8 cellular contexts compared by ENCODE assay signal in genomic region chr11:62881579-62882427, GRCh38. TPM values are rescaled to one million over a fixed set of nuclear protein-coding genes. Genes with fewer than 3 reads are reported as not detected.
DNase-seq lines count a peak whose midpoint lies in the region; ATAC-seq, FAIRE-seq and TF ChIP-seq lines count a peak whose summit lies in the region.

No MANE protein-coding gene starts in this region.

- peak overlapping the region; percentile 99; the same call in 1 of the 2 replicates for H4K8ac ChIP-seq in H1 (ENCODE audit: extremely low read depth, insufficient read depth, low read length)

- FAIRE-seq in H1 (lab: Jason Lieb, UNC) = no peak

- H3K14ac ChIP-seq in H1 (ENCODE audit: insufficient read length) = no peak overlapping the region

- TF ChIP-seq POLR2A in GM19193 (IDR thresholded peaks at IDR 0.05; ENCODE audit: extremely low read depth, insufficient read depth, insufficient read length) = peak; percentile 60
- peak in 1 of 2 experiments; percentile 9; a peak in 1 of 3 replicates for TF ChIP-seq POLR2A in H1 (IDR thresholded peaks at IDR 0.05; ENCODE audit: control extremely low read depth in 1 of 2, low read depth in 2 of 2, low read length in 2 of 2)

- H3K36me3 ChIP-seq in BLaER1 (peaks cover 77% of the 10 kb centered on the region), H1 (ENCODE audit: control insufficient read depth in 2 of 4, insufficient read depth in 4 of 4, low read length in 3 of 4) (peaks cover 44 to 74% (median 57%) of the 10 kb centered on the region in 4 experiments)

- ATAC-seq in HG03378 (IDR thresholded peaks at IDR 0.05; ENCODE audit: unreplicated experiment) = peak; percentile 28

- peak overlapping the region; percentile 52 for H4K91ac ChIP-seq in H1 (replicated peaks; ENCODE audit: insufficient read length, low read length)

- peak overlapping the region; percentile 55 for H3K56ac ChIP-seq in H1 (replicated peaks; ENCODE audit: insufficient read length, low read depth, low read length)

- H3K27me3 ChIP-seq in BLaER1 (no peaks in the 10 kb centered on the region), H1 (replicated peaks in 1 of 4; ENCODE audit: control insufficient read depth in 3 of 4, extremely low read depth in 1 of 4, insufficient read depth in 3 of 4, low read length in 3 of 4) (no peaks in the 10 kb centered on the region)

- H3K23ac ChIP-seq in H1 (ENCODE audit: insufficient read length) = no peak overlapping the region

- H2AFZ ChIP-seq in H1 (ENCODE audit: low read length) = no peak overlapping the region

- H3K4ac ChIP-seq in H1 (replicated peaks; ENCODE audit: insufficient read length, low read depth, low read length) = peak overlapping the region; percentile 77

- 17% methylated on average over 16 of the region's 21 CpGs; no CpG with 5 or more reads in 1 of the 2 experiments for WGBS in H1 (ENCODE audit: extremely low coverage in 1 of 2, insufficient coverage in 1 of 2, insufficient read length in 1 of 2, insufficient replicate concordance in 2 of 2, low coverage in 1 of 2, low lambda C conversion rate in 2 of 2, missing lambda C conversion rate in 1 of 2), 2 experiments

- H3K27ac ChIP-seq in BLaER1 = peak overlapping the region; percentile 99
- peak overlapping the region; percentile 98 for H3K27ac ChIP-seq in H1 (ENCODE audit: low read depth, low read length)

- peak overlapping the region; percentile 84 for H3K4me2 ChIP-seq in BLaER1
- H3K4me2 ChIP-seq in H1 (ENCODE audit: insufficient read depth in 1 of 2, low read depth in 2 of 2, low read length in 2 of 2) = peak overlapping the region; percentile 59 to 85

- H4K5ac ChIP-seq in H1 (ENCODE audit: insufficient read length, low read depth, low read length) = peak overlapping the region; percentile 86

- H3K4me1 ChIP-seq in BLaER1 (peaks cover 38% of the 10 kb centered on the region), H1 (replicated peaks in 1 of 4; ENCODE audit: control insufficient read depth in 3 of 4, insufficient read depth in 4 of 4, low read length in 3 of 4) (peaks cover 0 to 30% (median 12%) of the 10 kb centered on the region in 4 experiments; a peak in 5 of 7 replicates)

- peak overlapping the region; percentile 85; the same call in 1 of the 2 replicates for H2BK12ac ChIP-seq in H1 (ENCODE audit: low read depth, low read length)

- POLR2A ChIA-PET in H1 (lab: Charles Lee; ENCODE audit: partially characterized antibody) = interaction anchor here (0.7 to 57.8 kb wide), 30 partner anchors 4 to 1147 kb away, joined by 3 to 2104 read pairs (median 5); partner anchors contain the start of genes B3GAT3, C11orf98, CHRM1 and CSKMT

- H3K79me1 ChIP-seq in H1 (ENCODE audit: low read depth, low read length) = peaks cover 6% of the 10 kb centered on the region; the same call in 1 of the 2 replicates

- CTCF ChIA-PET in H1 (lab: Charles Lee; ENCODE audit: partially characterized antibody) = interaction anchor here (0.9 to 2.7 kb wide), 16 partner anchors 8 to 609 kb away, joined by 3 to 11 read pairs (median 4); partner anchors contain the start of genes TMEM179B and WDR74

- peak overlapping the region; percentile 75; the same call in 1 of the 2 replicates for H3K18ac ChIP-seq in H1 (ENCODE audit: extremely low read depth, low read length)

- no peak for TF ChIP-seq CTCF in H1 (IDR thresholded peaks at IDR 0.05; ENCODE audit: control extremely low read depth in 1 of 3, insufficient read depth in 1 of 3, low read depth in 1 of 3, low read length in 3 of 3)

- peak overlapping the region; percentile 68 for H2BK120ac ChIP-seq in H1 (replicated peaks; ENCODE audit: low read depth, low read length)

- peak overlapping the region; percentile 97 for H3K4me3 ChIP-seq in BLaER1
- peak overlapping the region; percentile 67 to 97 (median 88) for H3K4me3 ChIP-seq in H1 (ENCODE audit: extremely low read depth in 1 of 4, insufficient read depth in 2 of 4, low read depth in 3 of 4, low read length in 4 of 4)

- TF ChIP-seq EP300 in H1 (IDR thresholded peaks at IDR 0.05; ENCODE audit: borderline replicate concordance in 1 of 2, low read depth in 2 of 2, low read length in 2 of 2) = peak in 1 of 2 experiments; percentile 77; a peak in 1 of 3 replicates

- peaks cover 50% of the 10 kb centered on the region for H4K20me1 ChIP-seq in BLaER1
- peaks cover 11 to 26% of the 10 kb centered on the region in 2 experiments for H4K20me1 ChIP-seq in H1 (replicated peaks in 1 of 2; ENCODE audit: control insufficient read depth in 1 of 2, insufficient read depth in 2 of 2, low read length in 2 of 2)

- TF ChIP-seq RAD21 in H1 (IDR thresholded peaks at IDR 0.05 in 1 of 2, conservative IDR thresholded peaks at IDR 0.05 in 1 of 2; ENCODE audit: low read depth in 2 of 2, low read length in 2 of 2) = no peak

- no peaks in the 10 kb centered on the region for H3K9me3 ChIP-seq in BLaER1
- no peaks in the 10 kb centered on the region for H3K9me3 ChIP-seq in H1 (ENCODE audit: insufficient read depth in 2 of 2, low read depth in 1 of 2, low read length in 1 of 2)

- H3K23me2 ChIP-seq in H1 (ENCODE audit: low read depth, low read length) = peaks cover 5% of the 10 kb centered on the region; the same call in 1 of the 2 replicates

- peak overlapping the region; percentile 100 for H2BK5ac ChIP-seq in H1 (ENCODE audit: low read depth, low read length)

- DNase-seq in NCI-H82 (lab: John Stamatoyannopoulos, UW) = peak; percentile 89
- DNase-seq in activated CD8-positive, alpha-beta memory T cell treated with anti-CD3 and anti-CD28 coated beads for 4 hours (ENCODE audit: low read depth in 2 of 2) = peak; percentile 92 to 96
- DNase-seq in H1 (ENCODE audit: low read depth in 1 of 2, low spot score in 2 of 2) = peak in 1 of 2 experiments; percentile 83
- peak; percentile 77 for DNase-seq in middle frontal gyrus (ENCODE audit: extremely low spot score, low spot score)
- DNase-seq in stimulated activated CD8-positive, alpha-beta memory T cell treated with anti-CD3 and anti-CD28 coated beads, Interleukin-15, amount 100 ng/mL, for 48 hours (ENCODE audit: low read depth in 2 of 2) = peak; percentile 90 to 93

- peaks cover 4 to 74% of the 10 kb centered on the region in 2 experiments for H3K79me2 ChIP-seq in H1 (ENCODE audit: control insufficient read depth in 1 of 2, insufficient read depth in 2 of 2, low read length in 2 of 2)

- no peak overlapping the region for H2BK20ac ChIP-seq in H1 (ENCODE audit: low read length)

- H3K9ac ChIP-seq in BLaER1 (peak overlapping the region; percentile 99), H1 (replicated peaks in 1 of 4; ENCODE audit: extremely low read depth in 1 of 4, low read depth in 3 of 4, low read length in 3 of 4) (peak overlapping the region; percentile 95 to 100 (median 99))

- H2AK5ac ChIP-seq in H1 (ENCODE audit: low read depth, low read length) = peak overlapping the region; percentile 76; the same call in 1 of the 2 replicates

- no peak overlapping the region for H2BK15ac ChIP-seq in H1 (ENCODE audit: low read length)

RNA-seq across cellular contexts. Expression of gene SLC3A2, which starts 1.1 kb away (rescaled TPM):
- total RNA-seq in H1 (2021; fragmentation: NEBNext Ultra II Directional; extraction: Animal tissue kit (Norgen Biotek cat#: 25700)) = 393 and 410 TPM in 2 replicates
- polyA plus RNA-seq in H1 (2011; rRNA removed) = 435 and 574 TPM in 2 replicates
- 408 TPM for polyA plus RNA-seq in H1 (2011; cell fraction: cytosol; rRNA removed)
- polyA plus RNA-seq in H1 (2011; cell fraction: nucleus; rRNA removed) = 721 TPM
- polyA plus RNA-seq in H1 (2012, experiment 1 of 2) = 317 to 394 TPM (median 319 TPM) in 4 replicates
- 437 TPM for polyA plus RNA-seq in H1 (2012, experiment 2 of 2)
- 405 TPM for polyA plus RNA-seq in H1 (2013, experiment 1 of 2)
- 379 TPM for polyA plus RNA-seq in H1 (2013, experiment 2 of 2)
- polyA minus RNA-seq in H1 (2011; rRNA and poly(A)+ RNA removed) = 281 and 291 TPM in 2 replicates
- polyA minus RNA-seq in H1 (2011; cell fraction: cytosol; rRNA and poly(A)+ RNA removed) = 357 TPM
- 226 TPM for polyA minus RNA-seq in H1 (2011; cell fraction: nucleus; rRNA and poly(A)+ RNA removed)

RNA-seq across cellular contexts. Expression of gene CHRM1, which starts 39.4 kb away (rescaled TPM):
- total RNA-seq in H1 (2021; fragmentation: NEBNext Ultra II Directional; extraction: Animal tissue kit (Norgen Biotek cat#: 25700)) = not detected in 2 replicates
- polyA plus RNA-seq in H1 (2011; rRNA removed) = 0.05 and 0.08 TPM in 2 replicates
- polyA plus RNA-seq in H1 (2011; cell fraction: cytosol; rRNA removed) = 0.13 TPM
- not detected for polyA plus RNA-seq in H1 (2011; cell fraction: nucleus; rRNA removed)
- polyA plus RNA-seq in H1 (2012, experiment 1 of 2) = 0.21 to 0.51 TPM (median 0.33 TPM) in 4 replicates
- polyA plus RNA-seq in H1 (2012, experiment 2 of 2) = 0.16 TPM
- polyA plus RNA-seq in H1 (2013, experiment 1 of 2) = 0.08 TPM
- 0.11 TPM for polyA plus RNA-seq in H1 (2013, experiment 2 of 2)
- 0.44 TPM in 1 of 2 replicates, not detected in the other for polyA minus RNA-seq in H1 (2011; rRNA and poly(A)+ RNA removed)
- not detected for polyA minus RNA-seq in H1 (2011; cell fraction: cytosol; rRNA and poly(A)+ RNA removed)
- polyA minus RNA-seq in H1 (2011; cell fraction: nucleus; rRNA and poly(A)+ RNA removed) = 0.40 TPM

RNA-seq across cellular contexts. Expression of gene WDR74, which starts 42.4 kb away (rescaled TPM):
- total RNA-seq in H1 (2021; fragmentation: NEBNext Ultra II Directional; extraction: Animal tissue kit (Norgen Biotek cat#: 25700)) = 97.0 and 101 TPM in 2 replicates
- 93.6 and 116 TPM in 2 replicates for polyA plus RNA-seq in H1 (2011; rRNA removed)
- polyA plus RNA-seq in H1 (2011; cell fraction: cytosol; rRNA removed) = 135 TPM
- 190 TPM for polyA plus RNA-seq in H1 (2011; cell fraction: nucleus; rRNA removed)
- polyA plus RNA-seq in H1 (2012, experiment 1 of 2) = 95.4 to 119 TPM (median 109 TPM) in 4 replicates
- polyA plus RNA-seq in H1 (2012, experiment 2 of 2) = 101 TPM
- 67.2 TPM for polyA plus RNA-seq in H1 (2013, experiment 1 of 2)
- polyA plus RNA-seq in H1 (2013, experiment 2 of 2) = 61.7 TPM
- polyA minus RNA-seq in H1 (2011; rRNA and poly(A)+ RNA removed) = 66.3 and 69.1 TPM in 2 replicates
- 45.6 TPM for polyA minus RNA-seq in H1 (2011; cell fraction: cytosol; rRNA and poly(A)+ RNA removed)
- polyA minus RNA-seq in H1 (2011; cell fraction: nucleus; rRNA and poly(A)+ RNA removed) = 387 TPM

RNA-seq across cellular contexts. Expression of gene TEX54, which starts 49.2 kb away (rescaled TPM):
- total RNA-seq in H1 (2021; fragmentation: NEBNext Ultra II Directional; extraction: Animal tissue kit (Norgen Biotek cat#: 25700)) = 1.2 TPM in 1 of 2 replicates, not detected in the other
- polyA plus RNA-seq in H1 (2011; rRNA removed) = not detected in 2 replicates
- not detected for polyA plus RNA-seq in H1 (2011; cell fraction: cytosol; rRNA removed)
- polyA plus RNA-seq in H1 (2011; cell fraction: nucleus; rRNA removed) = not detected
- 0.92 to 1.3 TPM (median 1.1 TPM) in 3 of 4 replicates, not detected in the other for polyA plus RNA-seq in H1 (2012, experiment 1 of 2)
- polyA plus RNA-seq in H1 (2012, experiment 2 of 2) = not detected
- polyA plus RNA-seq in H1 (2013, experiment 1 of 2) = not detected
- not detected for polyA plus RNA-seq in H1 (2013, experiment 2 of 2)
- polyA minus RNA-seq in H1 (2011; rRNA and poly(A)+ RNA removed) = not detected in 2 replicates
- polyA minus RNA-seq in H1 (2011; cell fraction: cytosol; rRNA and poly(A)+ RNA removed) = not detected
- polyA minus RNA-seq in H1 (2011; cell fraction: nucleus; rRNA and poly(A)+ RNA removed) = 1.8 TPM

RNA-seq across cellular contexts. Expression of gene STX5, which starts 50.0 kb away (rescaled TPM):
- total RNA-seq in H1 (2021; fragmentation: NEBNext Ultra II Directional; extraction: Animal tissue kit (Norgen Biotek cat#: 25700)) = 24.2 and 25.3 TPM in 2 replicates
- 23.4 and 28.5 TPM in 2 replicates for polyA plus RNA-seq in H1 (2011; rRNA removed)
- polyA plus RNA-seq in H1 (2011; cell fraction: cytosol; rRNA removed) = 25.1 TPM
- polyA plus RNA-seq in H1 (2011; cell fraction: nucleus; rRNA removed) = 24.0 TPM
- 25.6 to 34.1 TPM (median 29.2 TPM) in 4 replicates for polyA plus RNA-seq in H1 (2012, experiment 1 of 2)
- 28.3 TPM for polyA plus RNA-seq in H1 (2012, experiment 2 of 2)
- polyA plus RNA-seq in H1 (2013, experiment 1 of 2) = 15.6 TPM
- 15.0 TPM for polyA plus RNA-seq in H1 (2013, experiment 2 of 2)
- polyA minus RNA-seq in H1 (2011; rRNA and poly(A)+ RNA removed) = 34.6 and 35.5 TPM in 2 replicates
- polyA minus RNA-seq in H1 (2011; cell fraction: cytosol; rRNA and poly(A)+ RNA removed) = 13.8 TPM
- 15.9 TPM for polyA minus RNA-seq in H1 (2011; cell fraction: nucleus; rRNA and poly(A)+ RNA removed)
